17 cellular contexts compared by ENCODE assay signal in the genomic region with DNA sequence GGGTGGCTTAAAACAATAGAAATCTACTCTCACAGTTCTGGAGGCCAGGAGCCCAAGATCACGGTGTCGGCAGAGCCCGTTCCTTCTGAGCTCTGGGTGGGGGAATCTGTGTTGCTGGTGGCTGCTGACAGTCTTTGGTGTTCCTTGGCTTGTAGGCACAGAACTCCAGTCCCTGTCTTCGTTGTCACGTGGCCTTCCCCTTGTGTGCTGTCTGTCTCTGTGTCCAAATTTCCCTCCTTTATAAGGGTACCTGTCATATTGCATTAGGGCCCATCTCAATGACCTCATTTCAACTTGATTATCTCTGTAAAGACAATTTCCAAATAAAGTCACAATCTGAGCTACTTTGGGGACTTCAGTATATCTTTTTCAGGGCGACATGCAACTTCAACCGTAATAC.
DNase-seq lines count a peak whose midpoint lies in the region; ATAC-seq and TF ChIP-seq lines count a peak whose summit lies in the region.
"Had no signal": no experiment of that assay in that cellular context is flagged by ENCODE, and none has a peak within 500 bp of the region (broad histone marks: within the 10 kb centered on the region; RNA-seq: fewer than 3 reads in every experiment).

No MANE protein-coding gene starts in this region.

- H3K27me3 ChIP-seq in GM23338 (ENCODE audit: insufficient read depth) (no peaks in the 10 kb centered on the region), RWPE2 (ENCODE audit: insufficient read depth, poor library complexity, severe bottlenecking) (peaks cover 11% of the 10 kb centered on the region), upper lobe of right lung (no peaks in the 10 kb centered on the region)

- H3K9me3 ChIP-seq in RWPE2 (ENCODE audit: severe bottlenecking) (no peaks in the 10 kb centered on the region), upper lobe of right lung (no peaks in the 10 kb centered on the region)

- intact Hi-C loops in upper lobe of right lung (cut with DNase I): no loop called here

- no peaks in the 10 kb centered on the region for H3F3A ChIP-seq in GM23338 (replicated peaks; ENCODE audit: low read depth)

- H3K4me3 Mint-ChIP-seq in GM23338 (no peak overlapping the region), chondrocyte (ENCODE audit: unreplicated experiment) (no peak overlapping the region)
- H3K4me3 Mint-ChIP-seq: CD8-positive, alpha-beta T cell; HFFc6; IgD-negative memory B cell had no signal

- ATAC-seq in GM23338 (no peak), RWPE2 (ENCODE audit: low read depth) (no peak), HG02763 (IDR thresholded peaks at IDR 0.05; ENCODE audit: unreplicated experiment) (no peak), upper lobe of right lung (no peak), GM18498 (IDR thresholded peaks at IDR 0.05; ENCODE audit: unreplicated experiment) (no peak)
- ATAC-seq: CD8-positive, alpha-beta T cell had no signal

- no peak overlapping the region for H3K27ac Mint-ChIP-seq in GM23338
- H3K27ac Mint-ChIP-seq in chondrocyte (ENCODE audit: unreplicated experiment): no peak overlapping the region
- H3K27ac Mint-ChIP-seq: CD8-positive, alpha-beta T cell; HFFc6 had no signal

- peak overlapping the region; percentile 38; the same call in 1 of the 2 replicates for H2AFZ ChIP-seq in GM23338
- H2AFZ ChIP-seq: GM23248 had no signal

- H3K36me3 ChIP-seq in GM23338 (ENCODE audit: insufficient read depth): no peaks in the 10 kb centered on the region
- no peaks in the 10 kb centered on the region for H3K36me3 ChIP-seq in RWPE2 (ENCODE audit: low read depth)
- H3K36me3 ChIP-seq in upper lobe of right lung: no peaks in the 10 kb centered on the region

- H3K4me1 Mint-ChIP-seq in GM23338: peaks cover 13% of the 10 kb centered on the region
- peaks cover 7% of the 10 kb centered on the region for H3K4me1 Mint-ChIP-seq in chondrocyte (ENCODE audit: low read depth)
- H3K4me1 Mint-ChIP-seq: IgD-negative memory B cell had no signal

- no peaks in the 10 kb centered on the region for H3K79me2 ChIP-seq in GM23338 (replicated peaks; ENCODE audit: insufficient read depth)

- H3K4me3 ChIP-seq in GM23338: no peak overlapping the region
- no peak overlapping the region for H3K4me3 ChIP-seq in RWPE2 (ENCODE audit: severe bottlenecking)
- no peak overlapping the region for H3K4me3 ChIP-seq in upper lobe of right lung
- H3K4me3 ChIP-seq: GM23248 had no signal

- H3K4me2 ChIP-seq in GM23338: no peak overlapping the region

- H3K27ac ChIP-seq in GM23338 (ENCODE audit: low read depth) (no peak overlapping the region), RWPE2 (ENCODE audit: poor library complexity, severe bottlenecking) (no peak overlapping the region), upper lobe of right lung (no peak overlapping the region)
- H3K27ac ChIP-seq: GM23248 had no signal

- no peak for DNase-seq in GM23338 (ENCODE audit: low spot score)
- peak; percentile 7 for DNase-seq in RWPE2 (ENCODE audit: low spot score)
- peak; percentile 32 for DNase-seq in chondrocyte (ENCODE audit: low spot score)
- no peak for DNase-seq in upper lobe of right lung
- no peak for DNase-seq in Ammon's horn (ENCODE audit: low spot score)
- DNase-seq: ACHN; Calu3; CD8-positive, alpha-beta T cell; DMS79 treated with DMSO at 0.1 percent for 48 hours; GF-D8; HCEC 1CT; HFFc6; KG1 had no signal

- H3K27me3 Mint-ChIP-seq in GM23338 (ENCODE audit: insufficient read depth, low read depth, poor library complexity): peaks cover 7% of the 10 kb centered on the region
- H3K27me3 Mint-ChIP-seq in chondrocyte (ENCODE audit: low read depth): peaks cover 10% of the 10 kb centered on the region

- H3K36me3 Mint-ChIP-seq in GM23338 (ENCODE audit: low read depth): no peaks in the 10 kb centered on the region
- H3K36me3 Mint-ChIP-seq in chondrocyte (ENCODE audit: low read depth): no peaks in the 10 kb centered on the region
- H3K36me3 Mint-ChIP-seq: CD8-positive, alpha-beta T cell; IgD-negative memory B cell had no signal

- no peaks in the 10 kb centered on the region for H3K9me2 ChIP-seq in GM23338 (ENCODE audit: insufficient read depth)

- H3K4me1 ChIP-seq in GM23338 (ENCODE audit: insufficient read depth) (no peaks in the 10 kb centered on the region), RWPE2 (ENCODE audit: insufficient read depth, poor library complexity, severe bottlenecking) (no peaks in the 10 kb centered on the region), upper lobe of right lung (no peaks in the 10 kb centered on the region)

- TF ChIP-seq CTCF in GM23338 (conservative IDR thresholded peaks at IDR 0.05; ENCODE audit: low read depth in 2 of 2) (no peak), RWPE2 (IDR thresholded peaks at IDR 0.05; ENCODE audit: poor library complexity, severe bottlenecking) (no peak), chondrocyte (IDR thresholded peaks at IDR 0.05) (no peak), upper lobe of right lung (IDR thresholded peaks at IDR 0.05) (no peak)

- no peaks in the 10 kb centered on the region; the same call in 2 of the 3 replicates for H3K9me3 Mint-ChIP-seq in GM23338
- no peaks in the 10 kb centered on the region for H3K9me3 Mint-ChIP-seq in chondrocyte (ENCODE audit: low read depth)
- H3K9me3 Mint-ChIP-seq: CD8-positive, alpha-beta T cell; HFFc6 had no signal

- no peaks in the 10 kb centered on the region for H4K20me1 ChIP-seq in GM23338 (replicated peaks; ENCODE audit: insufficient read depth)

TF ChIP-seq in GM23338, 12 proteins besides CTCF, POLR2A, EP300 and RAD21 (continues in another document):
- TF ChIP-seq EZH2phosphoT487 (IDR thresholded peaks at IDR 0.05; ENCODE audit: unreplicated experiment) (no peak), NANOG (IDR thresholded peaks at IDR 0.05; ENCODE audit: borderline replicate concordance) (no peak), CREB1 (CRISPR knock-in tag; IDR thresholded peaks at IDR 0.05; ENCODE audit: low read depth) (no peak), STAT1 (IDR thresholded peaks at IDR 0.05; ENCODE audit: unreplicated experiment) (no peak), ZNF331 (CRISPR knock-in tag; IDR thresholded peaks at IDR 0.05; ENCODE audit: low read depth) (no peak), EZH2 (IDR thresholded peaks at IDR 0.05; ENCODE audit: low read depth, unreplicated experiment) (no peak), POLR2AphosphoS5 (IDR thresholded peaks at IDR 0.05; ENCODE audit: low read depth) (no peak)
- TF ChIP-seq, protein P1, sequence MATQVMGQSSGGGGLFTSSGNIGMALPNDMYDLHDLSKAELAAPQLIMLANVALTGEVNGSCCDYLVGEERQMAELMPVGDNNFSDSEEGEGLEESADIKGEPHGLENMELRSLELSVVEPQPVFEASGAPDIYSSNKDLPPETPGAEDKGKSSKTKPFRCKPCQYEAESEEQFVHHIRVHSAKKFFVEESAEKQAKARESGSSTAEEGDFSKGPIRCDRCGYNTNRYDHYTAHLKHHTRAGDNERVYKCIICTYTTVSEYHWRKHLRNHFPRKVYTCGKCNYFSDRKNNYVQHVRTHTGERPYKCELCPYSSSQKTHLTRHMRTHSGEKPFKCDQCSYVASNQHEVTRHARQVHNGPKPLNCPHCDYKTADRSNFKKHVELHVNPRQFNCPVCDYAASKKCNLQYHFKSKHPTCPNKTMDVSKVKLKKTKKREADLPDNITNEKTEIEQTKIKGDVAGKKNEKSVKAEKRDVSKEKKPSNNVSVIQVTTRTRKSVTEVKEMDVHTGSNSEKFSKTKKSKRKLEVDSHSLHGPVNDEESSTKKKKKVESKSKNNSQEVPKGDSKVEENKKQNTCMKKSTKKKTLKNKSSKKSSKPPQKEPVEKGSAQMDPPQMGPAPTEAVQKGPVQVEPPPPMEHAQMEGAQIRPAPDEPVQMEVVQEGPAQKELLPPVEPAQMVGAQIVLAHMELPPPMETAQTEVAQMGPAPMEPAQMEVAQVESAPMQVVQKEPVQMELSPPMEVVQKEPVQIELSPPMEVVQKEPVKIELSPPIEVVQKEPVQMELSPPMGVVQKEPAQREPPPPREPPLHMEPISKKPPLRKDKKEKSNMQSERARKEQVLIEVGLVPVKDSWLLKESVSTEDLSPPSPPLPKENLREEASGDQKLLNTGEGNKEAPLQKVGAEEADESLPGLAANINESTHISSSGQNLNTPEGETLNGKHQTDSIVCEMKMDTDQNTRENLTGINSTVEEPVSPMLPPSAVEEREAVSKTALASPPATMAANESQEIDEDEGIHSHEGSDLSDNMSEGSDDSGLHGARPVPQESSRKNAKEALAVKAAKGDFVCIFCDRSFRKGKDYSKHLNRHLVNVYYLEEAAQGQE (IDR thresholded peaks at IDR 0.05; ENCODE audit: unreplicated experiment): no peak

Comparison
In these comparisons a context has a peak if more than half of its experiments do, and no peak if none do; other contexts are left out.
1. DNase-seq: peak in RWPE2 (single experiment) and chondrocyte (single experiment); none in GM23338 (single experiment), upper lobe of right lung (single experiment) and Ammon's horn (single experiment).